ENCODE assay signal across 8 cellular contexts in the genomic region with DNA sequence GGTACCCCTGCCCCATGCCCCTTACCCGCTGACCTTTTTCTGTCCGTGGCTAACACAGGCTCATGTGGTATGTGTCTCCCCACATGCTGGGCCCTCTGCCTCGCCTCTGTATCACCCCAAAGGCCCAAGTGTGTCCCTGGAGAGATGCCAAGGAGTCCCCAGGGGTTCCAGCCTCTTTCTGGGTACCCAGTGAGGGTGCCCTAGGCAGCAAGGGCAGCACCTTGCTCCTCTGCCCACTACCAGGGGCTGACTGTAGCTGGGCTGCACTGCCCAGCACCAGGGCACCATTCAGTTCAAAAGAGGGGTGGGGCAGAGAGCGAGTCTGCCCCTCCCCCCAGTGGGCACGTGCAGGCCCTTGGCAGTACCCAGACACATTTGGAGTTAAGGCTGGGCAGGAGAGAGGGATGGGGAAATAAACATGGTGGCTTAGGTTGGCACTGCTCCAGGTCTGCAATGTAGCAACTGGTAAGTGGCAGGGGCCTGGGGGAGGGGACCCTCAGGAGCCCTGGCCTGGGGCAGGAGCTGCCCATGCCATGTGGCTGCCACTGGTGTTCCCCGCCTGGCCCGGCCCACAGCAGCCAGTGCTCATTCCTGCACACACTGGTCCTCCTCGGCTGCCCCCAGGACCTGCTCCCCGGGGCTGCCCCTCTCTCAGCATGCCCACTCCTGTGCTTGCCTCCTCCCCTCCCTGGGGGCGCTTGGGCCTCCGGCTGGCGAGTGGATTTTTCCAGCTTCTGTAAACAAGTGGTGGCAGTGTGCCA. TPM values are rescaled to one million over a fixed set of nuclear protein-coding genes. Genes with fewer than 3 reads are reported as not detected.
DNase-seq lines count a peak whose midpoint lies in the region; ATAC-seq lines count a peak whose summit lies in the region.

No MANE protein-coding gene starts in this region.

- DNase-seq in G401 (ENCODE audit: low spot score) (peak; percentile 83), NCI-H510A (lab: John Stamatoyannopoulos, UW) (peak; percentile 72), dermis blood vessel endothelial cell (peak; percentile 57), myocyte (ENCODE audit: low read depth) (peak; percentile 96), LoVo (ENCODE audit: low spot score) (no peak), NCI-H82 treated with DMSO at 0.1 percent for 48 hours (lab: John Stamatoyannopoulos, UW; ENCODE audit: unreplicated experiment) (no peak), KG1 (lab: John Stamatoyannopoulos, UW) (no peak)

- in situ Hi-C loops in G401 (cut with HindIII; ENCODE audit: low sequenced_read_pairs), result loop anchor here (5.0 to 25.0 kb wide), 2 partner anchors 105 to 240 kb away; partner anchors contain the start of genes RAPGEFL1 and RARA

- no peak for ATAC-seq in GM19467 (IDR thresholded peaks at IDR 0.05; ENCODE audit: unreplicated experiment)

RNA-seq across cellular contexts. Expression of gene THRA, which starts 9.1 kb away (rescaled TPM):
- total RNA-seq in G401 (2014; rRNA removed; shearing (Covaris generic)), result 11.8 and 18.4 TPM in 2 replicates
- 32.5 and 58.2 TPM in 2 replicates for total RNA-seq in dermis blood vessel endothelial cell
- total RNA-seq in myocyte, result 52.5 and 61.1 TPM in 2 replicates
- 38.9 TPM for polyA plus RNA-seq in myocyte (2012)

RNA-seq across cellular contexts. Expression of gene MED24, which starts 17.7 kb away (rescaled TPM):
- total RNA-seq in G401 (2014; rRNA removed; shearing (Covaris generic)), result 70.0 and 90.8 TPM in 2 replicates
- total RNA-seq in dermis blood vessel endothelial cell (52.2 and 77.4 TPM in 2 replicates), myocyte (88.7 and 90.0 TPM in 2 replicates)
- 61.5 TPM for polyA plus RNA-seq in myocyte (2012)

RNA-seq across cellular contexts. Expression of gene NR1D1, which starts 28.5 kb away (rescaled TPM):
- total RNA-seq in G401 (2014; rRNA removed; shearing (Covaris generic)), result 0.06 and 2.0 TPM in 2 replicates
- total RNA-seq in dermis blood vessel endothelial cell (1.7 and 2.3 TPM in 2 replicates), myocyte (9.5 and 10.8 TPM in 2 replicates)
- 12.4 TPM for polyA plus RNA-seq in myocyte (2012)

RNA-seq across cellular contexts. Expression of gene MSL1, which starts 49.9 kb away (rescaled TPM):
- total RNA-seq in G401 (2014; rRNA removed; shearing (Covaris generic)), result 67.9 and 80.5 TPM in 2 replicates
- 50.2 and 54.1 TPM in 2 replicates for total RNA-seq in dermis blood vessel endothelial cell
- 104 and 111 TPM in 2 replicates for total RNA-seq in myocyte
- polyA plus RNA-seq in myocyte (2012), result 60.2 TPM

RNA-seq across cellular contexts. Expression of gene CSF3, which starts 56.7 kb away (rescaled TPM):
- total RNA-seq in G401 (2014; rRNA removed; shearing (Covaris generic)), result not detected in 2 replicates
- 0.17 and 2.4 TPM in 2 replicates for total RNA-seq in dermis blood vessel endothelial cell
- total RNA-seq in myocyte, result 0.10 and 0.11 TPM in 2 replicates
- polyA plus RNA-seq in myocyte (2012), result not detected

Comparison
In these comparisons a context has a peak if more than half of its experiments do, and no peak if none do; other contexts are left out.
1. DNase-seq: peak in G401 (single experiment), NCI-H510A (single experiment), dermis blood vessel endothelial cell (single experiment) and myocyte (single experiment); none in LoVo (single experiment), NCI-H82 treated with DMSO at 0.1 percent for 48 hours (single experiment) and KG1 (single experiment).